Comparison of ENCODE assay signal across 12 cellular contexts in genomic region chr2:39431592-39432316, GRCh38. TPM values are rescaled to one million over a fixed set of nuclear protein-coding genes. Genes with fewer than 3 reads are reported as not detected.
DNase-seq lines count a peak whose midpoint lies in the region; ATAC-seq and TF ChIP-seq lines count a peak whose summit lies in the region.
"Had no signal": no experiment of that assay in that cellular context is flagged by ENCODE, and none has a peak within 500 bp of the region (broad histone marks: within the 10 kb centered on the region; RNA-seq: fewer than 3 reads in every experiment).

No MANE protein-coding gene starts in this region.

- H2BK20ac ChIP-seq in IMR-90 (ENCODE audit: low read depth, low read length) = no peak overlapping the region

- no peak overlapping the region for H3K4me3 ChIP-seq in CD4-positive, alpha-beta memory T cell (ENCODE audit: low read length in 2 of 2)
- H3K4me3 ChIP-seq in IMR-90 (ENCODE audit: insufficient read depth, low read depth, low read length) (no peak overlapping the region), choroid plexus epithelial cell (ENCODE audit: low read depth, low read length) (no peak overlapping the region), osteoblast (ENCODE audit: insufficient read depth, low read length) (no peak overlapping the region)
- H3K4me3 ChIP-seq: heart right ventricle had no signal

- no CpG with 5 or more reads among the region's 3 CpGs for WGBS in IMR-90 (ENCODE audit: extremely low coverage in 2 of 2, insufficient read length in 1 of 2), 2 experiments

- H3K4me1 Mint-ChIP-seq in CD4-positive, alpha-beta memory T cell = peaks cover 52 to 74% (median 60%) of the 10 kb centered on the region in 4 donors

- dilution Hi-C loops in IMR-90 (cut with HindIII; ENCODE audit: low sequenced_read_pairs, unreplicated experiment) = no loop called here

- H3K23ac ChIP-seq in IMR-90 (ENCODE audit: low read depth, low read length) = peak overlapping the region; percentile 49

- H3K36me3 Mint-ChIP-seq in CD4-positive, alpha-beta memory T cell = peaks cover 0 to 2% of the 10 kb centered on the region in 2 donors

- peaks cover 0 to 45% of the 10 kb centered on the region in 2 experiments; a peak in 2 of 4 replicates for H3K79me1 ChIP-seq in IMR-90 (ENCODE audit: low read depth in 1 of 2, low read length in 2 of 2)

- peak overlapping the region in 1 of 8 donors; percentile 13 for H3K4me3 Mint-ChIP-seq in CD4-positive, alpha-beta memory T cell
- H3K4me3 Mint-ChIP-seq: central memory CD8-positive, alpha-beta T cell had no signal

- POLR2A ChIA-PET in CD4-positive, alpha-beta memory T cell (lab: Charles Lee; ENCODE audit: partially characterized antibody) = interaction anchor here (0.7 kb wide), 1 partner anchor 10 kb away, joined by 3 read pairs; no protein-coding TSS in a partner anchor
- POLR2A ChIA-PET in IMR-90 (lab: Charles Lee; ENCODE audit: unreplicated experiment) = interaction anchor here (0.7 kb wide), 1 partner anchor 49 kb away, joined by 3 read pairs; no protein-coding TSS in a partner anchor

- H3K27ac Mint-ChIP-seq in CD4-positive, alpha-beta memory T cell = peak overlapping the region in 3 of 7 donors; percentile 1 to 60 (median 3)

- no peaks in the 10 kb centered on the region for H3K9me3 ChIP-seq in CD4-positive, alpha-beta memory T cell (ENCODE audit: control insufficient read depth in 1 of 2, low read length in 2 of 2)
- no peaks in the 10 kb centered on the region for H3K9me3 ChIP-seq in IMR-90 (ENCODE audit: control insufficient read depth, insufficient read depth, low read length)
- H3K9me3 ChIP-seq in osteoblast (ENCODE audit: low read depth, low read length) = no peaks in the 10 kb centered on the region
- H3K9me3 ChIP-seq: heart right ventricle had no signal

- H3K14ac ChIP-seq in IMR-90 (replicated peaks; ENCODE audit: low read depth, low read length) = 0 out of 2 replicates have a peak overlapping the region, but pooled peaks have one; percentile 49

- no TSS peak for BruUV-seq in IMR-90 (replicated peaks; lab: Mats Ljungman, UMichigan)

- no peak overlapping the region for H3K56ac ChIP-seq in IMR-90 (ENCODE audit: extremely low read depth, insufficient read depth, low read length)

- ATAC-seq in IMR-90 (ENCODE audit: low read depth) (peak; percentile 31), GM19395 (IDR thresholded peaks at IDR 0.05; ENCODE audit: unreplicated experiment) (no peak), GM19397 (IDR thresholded peaks at IDR 0.05; ENCODE audit: unreplicated experiment) (no peak), GM19351 (IDR thresholded peaks at IDR 0.05; ENCODE audit: unreplicated experiment) (no peak)

- H2BK120ac ChIP-seq in IMR-90 (ENCODE audit: low read depth, low read length) = peak overlapping the region; percentile 5; the same call in 1 of the 2 replicates

- H4K91ac ChIP-seq in IMR-90 (ENCODE audit: insufficient read depth, low read depth, low read length) = no peak overlapping the region

- no peak for TF ChIP-seq CTCF in IMR-90 (conservative IDR thresholded peaks at IDR 0.05; ENCODE audit: low read depth, low read length)
- TF ChIP-seq CTCF in choroid plexus epithelial cell (conservative IDR thresholded peaks at IDR 0.05; ENCODE audit: low read depth, low read length) = no peak
- TF ChIP-seq CTCF in osteoblast (IDR thresholded peaks at IDR 0.05; ENCODE audit: extremely low read depth, low read depth, low read length) = no peak

- no peak overlapping the region for H3K27ac ChIP-seq in CD4-positive, alpha-beta memory T cell (ENCODE audit: low read depth, low read length)
- H3K27ac ChIP-seq in IMR-90 (ENCODE audit: insufficient read depth, low read length) = peak overlapping the region; percentile 44; the same call in 1 of the 2 replicates
- H3K27ac ChIP-seq in osteoblast (ENCODE audit: low read depth, low read length) = peak overlapping the region; percentile 8

- no peak overlapping the region for H2AK9ac ChIP-seq in IMR-90 (replicated peaks; ENCODE audit: low read depth, low read length, poor library complexity)

- peak overlapping the region; percentile 38; the same call in 1 of the 2 replicates for H3K4ac ChIP-seq in IMR-90 (ENCODE audit: low read depth, low read length)

- H3K79me2 ChIP-seq in osteoblast (ENCODE audit: insufficient read depth, low read length) = peaks cover 100% of the 10 kb centered on the region

- peak overlapping the region; percentile 37; the same call in 1 of the 2 replicates for H2AK5ac ChIP-seq in IMR-90 (ENCODE audit: low read depth, low read length)

- H3K4me2 ChIP-seq in IMR-90 (ENCODE audit: low read depth, low read length) (peak overlapping the region; percentile 58), osteoblast (ENCODE audit: insufficient read depth, low read length) (no peak overlapping the region)

- DNase-seq in CD4-positive, alpha-beta memory T cell = peak in 3 of 5 donors; percentile 7 to 23 (median 8)
- peak; percentile 45 for DNase-seq in IMR-90
- DNase-seq in choroid plexus epithelial cell (ENCODE audit: low read depth) = peak; percentile 66
- DNase-seq in osteoblast (ENCODE audit: insufficient read length, low spot score, missing footprints) = no peak
- DNase-seq in RKO (ENCODE audit: low spot score) = no peak
- DNase-seq: activated T-cell treated with anti-CD3 and anti-CD28 coated beads for 4 hours, heart right ventricle, NCI-H345 had no signal

- H3K18ac ChIP-seq in IMR-90 (ENCODE audit: low read depth, low read length) = no peak overlapping the region

- intact Hi-C loops in CD4-positive, alpha-beta memory T cell (cut with micrococcal nuclease) = no loop called here
- intact Hi-C loops in IMR-90 (cut with micrococcal nuclease) = loop anchor here (5.0 to 10.0 kb wide), 2 partner anchors 34 to 127 kb away; no protein-coding TSS in a partner anchor

- CTCF ChIA-PET in CD4-positive, alpha-beta memory T cell (lab: Charles Lee; ENCODE audit: partially characterized antibody) = no interaction called here
- CTCF ChIA-PET in IMR-90 (lab: Yijun Ruan, JAX) = interaction anchor here (0.7 to 1.1 kb wide), 2 partner anchors 52 to 53 kb away, joined by 3 read pairs; no protein-coding TSS in a partner anchor

- peak overlapping the region; percentile 57; the same call in 1 of the 2 replicates for H3K9ac ChIP-seq in IMR-90 (ENCODE audit: low read depth, low read length)

- H3K9me3 Mint-ChIP-seq in CD4-positive, alpha-beta memory T cell = no peaks in the 10 kb centered on the region
- H3K9me3 Mint-ChIP-seq: central memory CD8-positive, alpha-beta T cell had no signal

- H3K36me3 ChIP-seq in CD4-positive, alpha-beta memory T cell (ENCODE audit: insufficient read depth, low read length) = no peaks in the 10 kb centered on the region
- no peaks in the 10 kb centered on the region for H3K36me3 ChIP-seq in IMR-90 (ENCODE audit: control insufficient read depth, insufficient read depth, low read length)
- H3K36me3 ChIP-seq in osteoblast (ENCODE audit: insufficient read depth, low read length) = no peaks in the 10 kb centered on the region
- H3K36me3 ChIP-seq: heart right ventricle had no signal

- in situ Hi-C loops in IMR-90 (cut with MboI; ENCODE audit: low sequenced_read_pairs) = no loop called here

- peaks cover 11% of the 10 kb centered on the region; the same call in 1 of the 2 replicates for H3K9me1 ChIP-seq in IMR-90 (ENCODE audit: insufficient read depth, low read length)

- no peak overlapping the region for H4K5ac ChIP-seq in IMR-90 (ENCODE audit: low read depth, low read length)

- no peaks in the 10 kb centered on the region for H3K27me3 Mint-ChIP-seq in CD4-positive, alpha-beta memory T cell
- H3K27me3 Mint-ChIP-seq: central memory CD8-positive, alpha-beta T cell had no signal

- TF ChIP-seq RAD21 in IMR-90 (IDR thresholded peaks at IDR 0.05; ENCODE audit: low read length) = no peak

- TF ChIP-seq POLR2A in IMR-90 (IDR thresholded peaks at IDR 0.05; ENCODE audit: low read depth, low read length) = no peak

- peaks cover 78% of the 10 kb centered on the region for H4K20me1 ChIP-seq in IMR-90 (ENCODE audit: insufficient read depth, low read length)
- peaks cover 50% of the 10 kb centered on the region for H4K20me1 ChIP-seq in osteoblast (ENCODE audit: insufficient read depth, low read length)

- H2AFZ ChIP-seq in IMR-90 (replicated peaks; ENCODE audit: low read length, poor library complexity) (no peak overlapping the region), osteoblast (ENCODE audit: low read length) (no peak overlapping the region)

- 0 out of 4 replicates have a peak overlapping the region, but pooled peaks of 1 of the 2 experiments have one; percentile 24 for H4K8ac ChIP-seq in IMR-90 (ENCODE audit: low read depth in 2 of 2, low read length in 2 of 2)

- H2BK5ac ChIP-seq in IMR-90 (ENCODE audit: low read depth, low read length, poor library complexity, severe bottlenecking) = peak overlapping the region; percentile 31

- H2BK15ac ChIP-seq in IMR-90 (ENCODE audit: low read depth, low read length) = no peak overlapping the region

- H3K27me3 ChIP-seq in CD4-positive, alpha-beta memory T cell (ENCODE audit: insufficient read depth, low read length) = no peaks in the 10 kb centered on the region
- H3K27me3 ChIP-seq in IMR-90 (ENCODE audit: control insufficient read depth, insufficient read depth, low read length) = no peaks in the 10 kb centered on the region
- no peaks in the 10 kb centered on the region for H3K27me3 ChIP-seq in osteoblast (ENCODE audit: insufficient read depth, low read length)
- H3K27me3 ChIP-seq: heart right ventricle had no signal

- H3K4me1 ChIP-seq in CD4-positive, alpha-beta memory T cell (ENCODE audit: insufficient read depth, low read length) = peaks cover 51% of the 10 kb centered on the region
- H3K4me1 ChIP-seq in IMR-90 (ENCODE audit: control insufficient read depth, insufficient read depth, low read length) = peaks cover 14% of the 10 kb centered on the region
- H3K4me1 ChIP-seq in osteoblast (ENCODE audit: insufficient read depth, low read length) = peaks cover 34% of the 10 kb centered on the region

TF ChIP-seq in IMR-90, 13 proteins besides CTCF, POLR2A, EP300 and RAD21 (continues in another document):
- TF ChIP-seq CHD1 (IDR thresholded peaks at IDR 0.05; ENCODE audit: low read depth, low read length) (no peak), SMC3 (IDR thresholded peaks at IDR 0.05; ENCODE audit: low read depth, low read length) (no peak), CEBPB (IDR thresholded peaks at IDR 0.05; ENCODE audit: low read depth, low read length) (peak; percentile 74), MXI1 (IDR thresholded peaks at IDR 0.05; ENCODE audit: borderline replicate concordance, low read depth, low read length) (no peak)

RNA-seq across cellular contexts. Expression of gene MAP4K3, which starts 5.3 kb away (rescaled TPM):
- 10 to 100 TPM; 16.1 to 18.1 TPM for total RNA-seq in CD4-positive, alpha-beta memory T cell
- polyA plus RNA-seq in CD4-positive, alpha-beta memory T cell = 1 to 10 TPM; 1.7 to 2.6 TPM
- total RNA-seq in IMR-90 (2012; rRNA removed) (32.6 and 48.3 TPM in 2 replicates), osteoblast (49.8 and 51.8 TPM in 2 replicates)
- polyA plus RNA-seq in IMR-90 (2012; rRNA removed) = 12.2 and 13.2 TPM in 2 replicates
- 2.0 and 2.7 TPM in 2 replicates for polyA plus RNA-seq in IMR-90 (2012; cell fraction: cytosol; rRNA removed)
- 5.4 and 33.0 TPM in 2 replicates for polyA plus RNA-seq in IMR-90 (2012; cell fraction: nucleus; rRNA removed; ENCODE audit: low replicate concordance)

Comparison
In these comparisons a context has a peak if more than half of its experiments do, and no peak if none do; other contexts are left out.
1. DNase-seq: peak in CD4-positive, alpha-beta memory T cell (3 of 5), IMR-90 (single experiment) and choroid plexus epithelial cell (single experiment); none in osteoblast (single experiment) and RKO (single experiment).